ENCODE assay signal across 29 cellular contexts in the genomic region with DNA sequence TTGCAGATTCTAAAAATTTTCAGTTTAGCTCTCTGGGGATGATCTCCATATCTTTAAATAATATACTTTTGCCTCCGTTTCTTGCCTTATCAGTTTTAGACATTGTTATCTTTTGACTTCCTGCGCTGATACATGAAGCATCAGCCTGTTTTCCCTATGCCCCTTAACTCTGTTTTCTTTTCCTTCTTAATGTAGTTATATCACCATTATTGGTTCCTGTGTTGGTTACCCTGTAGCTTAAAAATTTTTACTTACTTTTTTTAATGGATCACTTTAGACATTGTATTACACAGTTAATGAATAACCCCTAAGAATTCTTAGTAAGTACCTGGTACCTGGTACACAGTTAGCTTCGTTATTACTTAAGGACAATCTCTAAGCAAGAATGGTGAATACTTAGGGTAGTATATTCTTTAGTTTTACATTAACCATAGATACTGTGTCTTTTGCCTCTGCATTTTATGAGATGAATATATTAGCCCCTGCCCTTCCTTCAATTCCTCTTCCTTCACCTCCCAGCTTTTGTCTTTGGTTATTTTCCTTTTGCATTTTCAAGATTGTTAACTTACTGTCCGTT. TPM values are rescaled to one million over a fixed set of nuclear protein-coding genes. Genes with fewer than 3 reads are reported as not detected.
DNase-seq lines count a peak whose midpoint lies in the region; ATAC-seq, FAIRE-seq and TF ChIP-seq lines count a peak whose summit lies in the region.
"Had no signal": no experiment of that assay in that cellular context is flagged by ENCODE, and none has a peak within 500 bp of the region (broad histone marks: within the 10 kb centered on the region; RNA-seq: fewer than 3 reads in every experiment).

No MANE protein-coding gene starts in this region.

- POLR2A ChIA-PET in CD4-positive, alpha-beta memory T cell (lab: Charles Lee; ENCODE audit: partially characterized antibody) = no interaction called here
- POLR2A ChIA-PET in PC-9 (lab: Charles Lee; ENCODE audit: unreplicated experiment) (interaction anchor here (0.5 kb wide), 1 partner anchor 176 kb away, joined by 3 read pairs; no protein-coding TSS in a partner anchor), HepG2 (lab: Yijun Ruan, JAX) (no interaction called here)

- no peaks in the 10 kb centered on the region for H3K9me3 ChIP-seq in CD4-positive, alpha-beta memory T cell (ENCODE audit: control insufficient read depth in 1 of 2, low read length in 2 of 2)
- H3K9me3 ChIP-seq in PC-9 (ENCODE audit: insufficient read depth, low read depth) = no peaks in the 10 kb centered on the region
- H3K9me3 ChIP-seq in upper lobe of left lung = no peaks in the 10 kb centered on the region
- no peaks in the 10 kb centered on the region for H3K9me3 ChIP-seq in HepG2 (ENCODE audit: low read length)
- H3K9me3 ChIP-seq: heart left ventricle, pancreas, SJSA1 had no signal

- no peaks in the 10 kb centered on the region for H3K4me1 ChIP-seq in CD4-positive, alpha-beta memory T cell (ENCODE audit: insufficient read depth, low read length)
- H3K4me1 ChIP-seq in PC-9 (replicated peaks; ENCODE audit: insufficient read depth) (peaks cover 20% of the 10 kb centered on the region), upper lobe of left lung (peaks cover 0 to 4% (median 0%) of the 10 kb centered on the region in 4 donors), HepG2 (ENCODE audit: insufficient read depth, low read length) (peaks cover 20% of the 10 kb centered on the region)
- H3K4me1 ChIP-seq: heart left ventricle, neural progenitor cell had no signal

- H3K4me3 ChIP-seq in CD4-positive, alpha-beta memory T cell (ENCODE audit: low read length in 2 of 2) = no peak overlapping the region
- no peak overlapping the region for H3K4me3 ChIP-seq in PC-9
- H3K4me3 ChIP-seq in upper lobe of left lung = no peak overlapping the region
- no peak overlapping the region for H3K4me3 ChIP-seq in HepG2 (replicated peaks in 1 of 3; ENCODE audit: insufficient read depth in 1 of 3, low read depth in 2 of 3, low read length in 3 of 3)
- H3K4me3 ChIP-seq: heart left ventricle, lung, neural progenitor cell, pancreas, SJSA1 had no signal

- BruUV-seq in PC-9 (replicated peaks; lab: Mats Ljungman, UMichigan) (no TSS peak), HepG2 (replicated peaks; lab: Mats Ljungman, UMichigan) (no TSS peak)

- in situ Hi-C loops in HepG2 (cut with HindIII; ENCODE audit: extremely low pct_ligation_motif_present, low pct_unique_long_range_greater_than_20kb) = no loop called here

- no peaks in the 10 kb centered on the region for H3K9me2 ChIP-seq in PC-9 (ENCODE audit: insufficient read depth)

- CTCF ChIA-PET in CD4-positive, alpha-beta memory T cell (lab: Charles Lee; ENCODE audit: partially characterized antibody) = no interaction called here
- CTCF ChIA-PET in PC-9 (lab: Charles Lee) (no interaction called here), HepG2 (lab: Yijun Ruan, JAX; ENCODE audit: low intra/inter-chr PET ratio, low total read pairs) (no interaction called here)

- H3K27me3 ChIP-seq in CD4-positive, alpha-beta memory T cell (ENCODE audit: insufficient read depth, low read length) = no peaks in the 10 kb centered on the region
- H3K27me3 ChIP-seq in PC-9 (ENCODE audit: insufficient read depth, low read depth) (no peaks in the 10 kb centered on the region), upper lobe of left lung (no peaks in the 10 kb centered on the region), HepG2 (ENCODE audit: control insufficient read depth in 1 of 2, insufficient read depth in 2 of 2, low read length in 2 of 2) (no peaks in the 10 kb centered on the region)
- H3K27me3 ChIP-seq: heart left ventricle, neural progenitor cell, pancreas, SJSA1 had no signal

- ATAC-seq in upper lobe of left lung (ENCODE audit: low FRiP score in 2 of 2) (no peak), HepG2 (no peak)
- ATAC-seq: activated CD4-positive, CD25-positive, alpha-beta regulatory T cell treated with anti-CD3 and anti-CD28 coated beads, Interleukin-2, amount 50 U/mL, for 24 hours; activated T-cell treated with anti-CD3 and anti-CD28 coated beads, Interleukin-2, amount 50 U/mL, for 72 hours; heart left ventricle; pancreas; stimulated activated naive CD8-positive, alpha-beta T cell treated with anti-CD3 and anti-CD28 coated beads, Interleukin-15, Interleukin-2, amounts not matched to agents 100 U/mL and 50 U/mL, for 24 hours; T-cell had no signal

- H3K27ac Mint-ChIP-seq in CD4-positive, alpha-beta memory T cell = peak overlapping the region in 4 of 7 donors; percentile 1 to 83 (median 14)
- peak overlapping the region; percentile 66 to 77 (median 72) for H3K27ac Mint-ChIP-seq in nephron
- H3K27ac Mint-ChIP-seq: activated T-cell treated with anti-CD3 and anti-CD28 coated beads, Interleukin-2, amount 50 U/mL, for 72 hours; B cell; dendritic cell treated with granulocyte-macrophage colony-stimulating factor and Interleukin-4, amounts not matched to agents 40 ng/mL and 50 ng/mL, for 4 days; endodermal cell; neural progenitor cell; T-cell had no signal

- H3K36me3 ChIP-seq in CD4-positive, alpha-beta memory T cell (ENCODE audit: insufficient read depth, low read length) = no peaks in the 10 kb centered on the region
- H3K36me3 ChIP-seq in PC-9 (ENCODE audit: low read depth) (peaks cover 14% of the 10 kb centered on the region; the same call in 1 of the 2 replicates), upper lobe of left lung (peaks cover 0 to 10% (median 0%) of the 10 kb centered on the region in 4 donors), HepG2 (replicated peaks in 1 of 2; ENCODE audit: control insufficient read depth in 1 of 2, insufficient read depth in 2 of 2, low read length in 2 of 2) (no peaks in the 10 kb centered on the region; a peak in 1 of 5 replicates)
- H3K36me3 ChIP-seq: neural progenitor cell, pancreas had no signal

- TF ChIP-seq EP300 in upper lobe of left lung (IDR thresholded peaks at IDR 0.05) (no peak), HepG2 (IDR thresholded peaks at IDR 0.05; ENCODE audit: low read depth in 2 of 2, low read length in 2 of 2) (no peak), HepG2 (CRISPR knock-in tag; IDR thresholded peaks at IDR 0.05; ENCODE audit: borderline replicate concordance) (no peak)

- peaks cover 4 to 10% (median 8%) of the 10 kb centered on the region in 4 donors for H3K4me1 Mint-ChIP-seq in CD4-positive, alpha-beta memory T cell
- peaks cover 38% of the 10 kb centered on the region for H3K4me1 Mint-ChIP-seq in nephron
- H3K4me1 Mint-ChIP-seq: B cell, neural progenitor cell had no signal

- H4K20me1 ChIP-seq in PC-9 (ENCODE audit: insufficient read depth) (no peaks in the 10 kb centered on the region), HepG2 (ENCODE audit: insufficient read depth, low read length) (no peaks in the 10 kb centered on the region)

- peaks cover 37 to 42% of the 10 kb centered on the region in 2 donors for H3K36me3 Mint-ChIP-seq in CD4-positive, alpha-beta memory T cell
- H3K36me3 Mint-ChIP-seq in nephron (ENCODE audit: low read depth) = peaks cover 8% of the 10 kb centered on the region

- H3K27ac ChIP-seq in CD4-positive, alpha-beta memory T cell (ENCODE audit: low read depth, low read length) = no peak overlapping the region
- peak overlapping the region; percentile 9; the same call in 1 of the 2 replicates for H3K27ac ChIP-seq in PC-9
- peak overlapping the region; percentile 77 for H3K27ac ChIP-seq in epithelial cell of prostate
- no peak overlapping the region for H3K27ac ChIP-seq in upper lobe of left lung
- no peak overlapping the region for H3K27ac ChIP-seq in HepG2 (ENCODE audit: extremely low read length, insufficient read depth, low read length)
- H3K27ac ChIP-seq: heart left ventricle, neural progenitor cell, pancreas, SJSA1 had no signal

- TF ChIP-seq CTCF in PC-9 (conservative IDR thresholded peaks at IDR 0.05) (no peak), nephron (IDR thresholded peaks at IDR 0.05; ENCODE audit: unreplicated experiment in 3 of 3) (no peak), upper lobe of left lung (IDR thresholded peaks at IDR 0.05) (no peak), HepG2 (CRISPR knock-in tag; IDR thresholded peaks at IDR 0.05) (no peak)

- H3K79me2 ChIP-seq in PC-9 (ENCODE audit: low read depth) (0 out of 2 replicates have a peak, but pooled peaks cover 2% of the 10 kb centered on the region), HepG2 (ENCODE audit: insufficient read depth, low read length) (no peaks in the 10 kb centered on the region)

- no peak for TF ChIP-seq RAD21 in HepG2 (CRISPR knock-in tag; IDR thresholded peaks at IDR 0.05)

- no peaks in the 10 kb centered on the region for H3K27me3 Mint-ChIP-seq in CD4-positive, alpha-beta memory T cell
- H3K27me3 Mint-ChIP-seq in nephron (ENCODE audit: low read depth) = no peaks in the 10 kb centered on the region
- H3K27me3 Mint-ChIP-seq: B cell; dendritic cell treated with granulocyte-macrophage colony-stimulating factor and Interleukin-4, amounts not matched to agents 40 ng/mL and 50 ng/mL, for 4 days; T-cell had no signal

- H3K9me3 Mint-ChIP-seq in CD4-positive, alpha-beta memory T cell = no peaks in the 10 kb centered on the region
- no peaks in the 10 kb centered on the region for H3K9me3 Mint-ChIP-seq in nephron
- H3K9me3 Mint-ChIP-seq: activated T-cell treated with anti-CD3 and anti-CD28 coated beads, Interleukin-2, amount 50 U/mL, for 72 hours; dendritic cell treated with granulocyte-macrophage colony-stimulating factor and Interleukin-4, amounts not matched to agents 40 ng/mL and 50 ng/mL, for 4 days; endodermal cell; neural progenitor cell; T-cell had no signal

- peak overlapping the region; percentile 50; the same call in 1 of the 2 replicates for H3K4me2 ChIP-seq in PC-9
- no peak overlapping the region for H3K4me2 ChIP-seq in HepG2 (ENCODE audit: low read depth, low read length)
- H3K4me2 ChIP-seq: neural progenitor cell had no signal

- no peak for FAIRE-seq in HepG2 (lab: Jason Lieb, UNC)
- FAIRE-seq: pancreas had no signal

- intact Hi-C loops in CD4-positive, alpha-beta memory T cell (cut with micrococcal nuclease) = no loop called here
- intact Hi-C loops in PC-9 (cut with micrococcal nuclease; ENCODE audit: unreplicated experiment) (no loop called here), HepG2 (cut with micrococcal nuclease; ENCODE audit: unreplicated experiment) (no loop called here)

- H3F3A ChIP-seq in PC-9 (ENCODE audit: insufficient read depth, low read depth) = peaks cover 8% of the 10 kb centered on the region

- H3K9ac ChIP-seq in HepG2 (ENCODE audit: insufficient read depth, low read depth, low read length) = no peak overlapping the region
- H3K9ac ChIP-seq: neural progenitor cell had no signal

- H3K4me3 Mint-ChIP-seq in CD4-positive, alpha-beta memory T cell = no peak overlapping the region
- H3K4me3 Mint-ChIP-seq in nephron = no peak overlapping the region
- H3K4me3 Mint-ChIP-seq: activated T-cell treated with anti-CD3 and anti-CD28 coated beads, Interleukin-2, amount 50 U/mL, for 72 hours; B cell; dendritic cell treated with granulocyte-macrophage colony-stimulating factor and Interleukin-4, amounts not matched to agents 40 ng/mL and 50 ng/mL, for 4 days; endodermal cell; neural progenitor cell; T-cell had no signal

- 68 to 70% methylated on average over 4 of the region's 4 CpGs for WGBS in upper lobe of left lung, 2 donors
- 95% methylated on average over 4 of the region's 4 CpGs for WGBS in HepG2 (ENCODE audit: low lambda C conversion rate)

- DNase-seq in CD4-positive, alpha-beta memory T cell = no peak
- DNase-seq in PC-9 (no peak), epithelial cell of prostate (ENCODE audit: low read depth, low spot score) (no peak), upper lobe of left lung (no peak), HepG2 (ENCODE audit: low spot score) (no peak)
- DNase-seq in activated T-cell treated with anti-CD3 and anti-CD28 coated beads, Interleukin-2, amount 50 U/mL, for 48 hours = no peak
- DNase-seq: ACHN; activated CD4-positive, alpha-beta T cell treated with anti-CD3 and anti-CD28 coated beads, Interleukin-2, amount 50 U/mL, for 4 hours; activated naive CD4-positive, alpha-beta T cell; activated T-cell treated with anti-CD3 and anti-CD28 coated beads, Interleukin-2, amount 50 U/mL, for 72 hours; central memory CD4-positive, alpha-beta T cell; endodermal cell; foreskin melanocyte; heart left ventricle; IMR-90; MV-4-11; NCI-H1436 treated with DMSO at 0.1 percent for 48 hours; NCI-H774; pancreas; stimulated activated CD4-positive, alpha-beta T cell treated with anti-CD3 and anti-CD28 coated beads, Interleukin-1b, Interleukin-23, amount 100 ng/mL, for 48 hours; stimulated activated naive CD8-positive, alpha-beta T cell treated with anti-CD3 and anti-CD28 coated beads, Interleukin-15, Interleukin-2, amounts not matched to agents 100 U/mL and 50 U/mL, for 24 hours; T-cell had no signal

- TF ChIP-seq POLR2A in upper lobe of left lung (IDR thresholded peaks at IDR 0.05) (no peak), HepG2 (IDR thresholded peaks at IDR 0.05; ENCODE audit: insufficient read depth in 1 of 2, low read depth in 2 of 2, low read length in 2 of 2) (no peak)

- no peak overlapping the region for H2AFZ ChIP-seq in PC-9
- no peak overlapping the region for H2AFZ ChIP-seq in HepG2 (ENCODE audit: low read length)
- H2AFZ ChIP-seq: neural progenitor cell had no signal

RNA-seq across cellular contexts. Expression of a gene that starts 40.9 kb away (rescaled TPM):
- 10 to 100 TPM; 37.3 to 41.2 TPM for total RNA-seq in CD4-positive, alpha-beta memory T cell
- 10 to 100 TPM; 55.2 to 60.1 TPM for polyA plus RNA-seq in CD4-positive, alpha-beta memory T cell
- 45.9 and 46.1 TPM in 2 replicates for total RNA-seq in PC-9 (2021)
- 10 to 100 TPM; 23.0 to 44.0 (median 38.2) TPM for total RNA-seq in upper lobe of left lung
- 24.9 and 34.8 TPM in 2 replicates for total RNA-seq in HepG2 (2016; rRNA removed; fragmentation: Illumina TruSeq; extraction: Trizol)
- 8.2 and 8.5 TPM in 2 replicates for total RNA-seq in HepG2 (2016; cell fraction: cytosol; rRNA removed; fragmentation: Illumina TruSeq; extraction: Trizol; ENCODE audit: low read depth)
- 26.2 and 31.2 TPM in 2 replicates for total RNA-seq in HepG2 (2016; cell fraction: insoluble cytoplasmic fraction; rRNA removed; fragmentation: Illumina TruSeq; extraction: Trizol)
- 13.7 and 14.1 TPM in 2 replicates for total RNA-seq in HepG2 (2016; cell fraction: membrane; rRNA removed; fragmentation: Illumina TruSeq; extraction: Trizol)
- total RNA-seq in HepG2 (2016; cell fraction: nucleus; rRNA removed; fragmentation: Illumina TruSeq; extraction: Trizol) = 33.5 and 34.7 TPM in 2 replicates
- 28.0 and 28.3 TPM in 2 replicates for polyA plus RNA-seq in HepG2 (2011; rRNA removed)
- polyA plus RNA-seq in HepG2 (2011; cell fraction: cytosol; rRNA removed) = 18.3 and 23.5 TPM in 2 replicates
- 14.1 and 17.0 TPM in 2 replicates for polyA plus RNA-seq in HepG2 (2011; cell fraction: nucleus; rRNA removed)
- 23.1 and 32.2 TPM in 2 replicates for polyA plus RNA-seq in HepG2 (2012)
- polyA plus RNA-seq in HepG2 (2016; cell fraction: cytosol; fragmentation: Illumina TruSeq; extraction: Trizol; ENCODE audit: low read depth) = 11.4 and 14.0 TPM in 2 replicates
- polyA plus RNA-seq in HepG2 (2016; cell fraction: insoluble cytoplasmic fraction; fragmentation: Illumina TruSeq; extraction: Trizol; ENCODE audit: low read depth) = 49.9 and 58.4 TPM in 2 replicates
- 17.1 and 19.7 TPM in 2 replicates for polyA plus RNA-seq in HepG2 (2016; cell fraction: membrane; fragmentation: Illumina TruSeq; extraction: Trizol; ENCODE audit: low read depth)
- polyA plus RNA-seq in HepG2 (2016; cell fraction: nucleus; fragmentation: Illumina TruSeq; extraction: Trizol; ENCODE audit: insufficient read depth, low read depth) = 22.3 and 23.0 TPM in 2 replicates
- polyA minus RNA-seq in HepG2 (2011; rRNA and poly(A)+ RNA removed; ENCODE audit: low replicate concordance) = 22.8 and 28.8 TPM in 2 replicates
- polyA minus RNA-seq in HepG2 (2011; cell fraction: cytosol; rRNA and poly(A)+ RNA removed) = 18.5 and 21.5 TPM in 2 replicates
- polyA minus RNA-seq in HepG2 (2011; cell fraction: nucleus; rRNA and poly(A)+ RNA removed) = 132 and 154 TPM in 2 replicates

RNA-seq across cellular contexts. Expression of a gene that starts 41.3 kb away (rescaled TPM):
- 1 to 10 TPM; 1.2 to 1.7 TPM for total RNA-seq in CD4-positive, alpha-beta memory T cell
- polyA plus RNA-seq in CD4-positive, alpha-beta memory T cell = 1 to 10 TPM; 2.5 to 5.9 TPM
- total RNA-seq in PC-9 (2021) (4.5 and 6.8 TPM in 2 replicates), upper lobe of left lung (1 to 10 TPM; 2.9 to 5.4 (median 3.2) TPM), HepG2 (2016; rRNA removed; fragmentation: Illumina TruSeq; extraction: Trizol) (7.7 and 11.7 TPM in 2 replicates)
- total RNA-seq in HepG2 (2016; cell fraction: cytosol; rRNA removed; fragmentation: Illumina TruSeq; extraction: Trizol; ENCODE audit: low read depth) = 1.8 and 2.4 TPM in 2 replicates
- 8.0 and 11.5 TPM in 2 replicates for total RNA-seq in HepG2 (2016; cell fraction: insoluble cytoplasmic fraction; rRNA removed; fragmentation: Illumina TruSeq; extraction: Trizol)
- total RNA-seq in HepG2 (2016; cell fraction: membrane; rRNA removed; fragmentation: Illumina TruSeq; extraction: Trizol) = 2.9 and 3.2 TPM in 2 replicates
- 3.7 and 4.5 TPM in 2 replicates for total RNA-seq in HepG2 (2016; cell fraction: nucleus; rRNA removed; fragmentation: Illumina TruSeq; extraction: Trizol)
- polyA plus RNA-seq in HepG2 (2011; rRNA removed) = 7.8 and 8.3 TPM in 2 replicates
- 7.5 and 9.2 TPM in 2 replicates for polyA plus RNA-seq in HepG2 (2011; cell fraction: cytosol; rRNA removed)
- polyA plus RNA-seq in HepG2 (2011; cell fraction: nucleus; rRNA removed) = 1.4 and 2.0 TPM in 2 replicates
- polyA plus RNA-seq in HepG2 (2012) = 4.9 and 12.6 TPM in 2 replicates
- polyA plus RNA-seq in HepG2 (2016; cell fraction: cytosol; fragmentation: Illumina TruSeq; extraction: Trizol; ENCODE audit: low read depth) = 1.8 and 2.2 TPM in 2 replicates
- polyA plus RNA-seq in HepG2 (2016; cell fraction: insoluble cytoplasmic fraction; fragmentation: Illumina TruSeq; extraction: Trizol; ENCODE audit: low read depth) = 10.1 and 10.5 TPM in 2 replicates
- 2.2 and 2.3 TPM in 2 replicates for polyA plus RNA-seq in HepG2 (2016; cell fraction: membrane; fragmentation: Illumina TruSeq; extraction: Trizol; ENCODE audit: low read depth)
- 2.4 and 3.5 TPM in 2 replicates for polyA plus RNA-seq in HepG2 (2016; cell fraction: nucleus; fragmentation: Illumina TruSeq; extraction: Trizol; ENCODE audit: insufficient read depth, low read depth)
- polyA minus RNA-seq in HepG2 (2011; rRNA and poly(A)+ RNA removed; ENCODE audit: low replicate concordance) = 1.0 and 4.2 TPM in 2 replicates
- polyA minus RNA-seq in HepG2 (2011; cell fraction: cytosol; rRNA and poly(A)+ RNA removed) = 2.5 and 3.7 TPM in 2 replicates
- 7.6 and 9.3 TPM in 2 replicates for polyA minus RNA-seq in HepG2 (2011; cell fraction: nucleus; rRNA and poly(A)+ RNA removed)

Comparison
In these comparisons a context has a peak if more than half of its experiments do, and no peak if none do; other contexts are left out.
1. H3K27ac ChIP-seq: peak in PC-9 (single experiment) and epithelial cell of prostate (single experiment); none in CD4-positive, alpha-beta memory T cell (single experiment), upper lobe of left lung (0 of 4) and HepG2 (single experiment).